In the genomic region with DNA sequence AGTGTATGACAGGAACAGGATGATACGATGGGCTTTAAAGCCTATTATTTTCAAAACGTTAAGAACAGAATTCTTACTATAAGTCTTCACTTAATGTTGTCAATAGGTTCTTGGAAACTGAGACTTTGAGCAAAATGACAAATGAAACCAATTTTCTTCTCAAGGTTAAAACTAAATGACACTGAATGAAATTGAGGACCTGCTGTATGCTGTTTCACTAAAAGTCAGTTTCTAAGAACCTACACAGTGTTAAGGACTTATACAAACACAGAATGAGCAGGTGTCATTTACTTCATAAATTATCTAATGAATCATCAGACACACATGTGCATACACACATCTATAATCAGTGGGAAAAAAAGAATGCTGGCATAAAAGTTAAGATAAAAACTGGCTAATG, we compare ENCODE assay signal across 22 cellular contexts.
DNase-seq lines count a peak whose midpoint lies in the region; ATAC-seq and TF ChIP-seq lines count a peak whose summit lies in the region.
"Had no signal": no experiment of that assay in that cellular context is flagged by ENCODE, and none has a peak within 500 bp of the region (broad histone marks: within the 10 kb centered on the region; RNA-seq: fewer than 3 reads in every experiment).

No MANE protein-coding gene starts in this region.

- H3K4me3 ChIP-seq in left ventricle myocardium inferior (no peak overlapping the region), upper lobe of right lung (no peak overlapping the region)
- H3K4me3 ChIP-seq: heart right ventricle, skin epidermis, thoracic aorta had no signal

- H3K27ac ChIP-seq in left ventricle myocardium inferior (replicated peaks) (peak overlapping the region; percentile 32), upper lobe of right lung (no peak overlapping the region)
- H3K27ac ChIP-seq: HL-60, thoracic aorta had no signal

- H3K4me1 ChIP-seq in left ventricle myocardium inferior (peaks cover 35% of the 10 kb centered on the region), upper lobe of right lung (peaks cover 8% of the 10 kb centered on the region)

- H3K27me3 ChIP-seq in left ventricle myocardium inferior (ENCODE audit: low read depth): no peaks in the 10 kb centered on the region
- no peaks in the 10 kb centered on the region for H3K27me3 ChIP-seq in upper lobe of right lung
- H3K27me3 ChIP-seq: heart right ventricle had no signal

- intact Hi-C loops in left ventricle myocardium inferior (cut with micrococcal nuclease) (no loop called here), Right ventricle myocardium superior (cut with DNase I) (no loop called here), upper lobe of right lung (cut with DNase I) (no loop called here)

- DNase-seq in left ventricle myocardium inferior (no peak), Right ventricle myocardium superior (no peak), NCI-H774 (lab: John Stamatoyannopoulos, UW) (peak; percentile 15), superior temporal gyrus (ENCODE audit: extremely low spot score) (peak; percentile 13), upper lobe of right lung (no peak), anterior cingulate cortex (lab: John Stamatoyannopoulos, UW) (no peak)
- DNase-seq in stimulated activated CD4-positive, alpha-beta T cell treated with anti-CD3 and anti-CD28 coated beads, Interleukin-2, amount 100 ng/mL, for 48 hours: no peak
- DNase-seq: activated CD4-positive, alpha-beta T cell treated with anti-CD3 and anti-CD28 coated beads, Interleukin-2, amount 50 U/mL, for 1 hour; central memory CD4-positive, alpha-beta T cell; effector CD8-positive, alpha-beta T cell; EL; heart right ventricle; mammary epithelial cell; MV-4-11; naive B cell; NCI-H2081 treated with DMSO at 0.1 percent for 48 hours; NCI-H526 treated with DMSO at 0.1 percent for 48 hours; stimulated activated CD4-positive, alpha-beta T cell treated with anti-CD3 and anti-CD28 coated beads, Interleukin-4, amount 100 ng/mL, for 24 hours had no signal

- no peaks in the 10 kb centered on the region for H3K9me3 ChIP-seq in left ventricle myocardium inferior (replicated peaks)
- no peaks in the 10 kb centered on the region for H3K9me3 ChIP-seq in upper lobe of right lung
- H3K9me3 ChIP-seq: heart right ventricle, thoracic aorta had no signal

- H3K36me3 ChIP-seq in left ventricle myocardium inferior (peaks cover 12% of the 10 kb centered on the region), upper lobe of right lung (peaks cover 20% of the 10 kb centered on the region)
- H3K36me3 ChIP-seq: thoracic aorta had no signal

- no peak for TF ChIP-seq CTCF in left ventricle myocardium inferior (IDR thresholded peaks at IDR 0.05; ENCODE audit: borderline replicate concordance)
- TF ChIP-seq CTCF in upper lobe of right lung (IDR thresholded peaks at IDR 0.05): no peak

- ATAC-seq in Right ventricle myocardium superior (ENCODE audit: poor library complexity) (no peak), GM21528 (IDR thresholded peaks at IDR 0.05; ENCODE audit: low FRiP score, unreplicated experiment) (peak; percentile 48), upper lobe of right lung (no peak)
- ATAC-seq: heart right ventricle had no signal

Comparison
In these comparisons a context has a peak if more than half of its experiments do, and no peak if none do; other contexts are left out.
1. DNase-seq: peak in NCI-H774 (single experiment) and superior temporal gyrus (single experiment); none in left ventricle myocardium inferior (single experiment), Right ventricle myocardium superior (single experiment), stimulated activated CD4-positive, alpha-beta T cell treated with anti-CD3 and anti-CD28 coated beads, Interleukin-2, amount 100 ng/mL, for 48 hours (0 of 2), upper lobe of right lung (single experiment) and anterior cingulate cortex (0 of 58).